8 cellular contexts compared by ENCODE assay signal in the genomic region with DNA sequence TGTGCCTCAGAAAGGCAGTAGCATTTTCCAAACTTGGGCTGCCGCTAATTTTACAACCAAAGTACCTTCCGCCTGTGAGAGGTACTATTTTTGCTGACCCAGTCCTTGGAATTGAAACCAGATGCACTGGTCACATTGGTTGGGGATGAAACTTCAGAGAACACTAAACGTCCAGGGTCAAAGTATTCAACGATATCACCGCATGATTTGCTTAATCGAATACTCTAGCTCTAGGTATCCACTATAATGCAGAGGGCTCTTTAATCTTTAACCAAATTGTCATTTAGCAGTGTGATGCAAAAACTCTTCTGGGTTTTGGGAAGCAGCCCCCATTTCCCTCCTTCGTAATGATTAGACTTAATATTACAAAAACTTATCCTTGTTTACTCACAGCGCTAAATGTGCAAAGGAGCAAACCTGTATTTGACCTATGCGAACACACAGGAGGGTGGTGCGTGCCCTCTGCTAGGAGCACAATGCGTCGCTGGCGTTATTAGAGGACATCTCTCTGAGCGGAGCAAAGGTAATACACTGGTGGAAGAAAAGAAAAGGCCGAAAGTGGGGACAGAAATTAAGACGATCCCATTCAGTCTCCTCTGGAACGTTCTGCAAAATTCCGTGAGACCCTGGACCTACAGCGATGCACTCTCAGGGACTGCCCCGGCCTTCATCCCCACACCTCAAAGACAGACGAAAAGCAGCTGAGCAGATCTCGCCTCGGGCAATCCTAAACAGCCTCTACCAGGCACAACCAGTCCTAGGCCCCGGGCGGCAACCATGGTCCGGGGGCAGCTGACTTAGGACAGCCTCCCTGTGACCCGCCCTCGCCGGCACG. TPM values are rescaled to one million over a fixed set of nuclear protein-coding genes. Genes with fewer than 3 reads are reported as not detected.
DNase-seq lines count a peak whose midpoint lies in the region; ATAC-seq, FAIRE-seq and TF ChIP-seq lines count a peak whose summit lies in the region.

No MANE protein-coding gene starts in this region.

- H3K27me3 Mint-ChIP-seq in Calu3 (ENCODE audit: unreplicated experiment) (no peaks in the 10 kb centered on the region), osteocyte (ENCODE audit: unreplicated experiment) (no peaks in the 10 kb centered on the region)

- intact Hi-C loops in Calu3 (cut with micrococcal nuclease; ENCODE audit: unreplicated experiment), result loop anchor here (2.0 to 5.0 kb wide), 3 partner anchors 23 to 115 kb away; no protein-coding TSS in a partner anchor

- peak overlapping the region; percentile 84 for H2AFZ ChIP-seq in OCI-LY3 (ENCODE audit: low read depth, low read length)

- H3K4me1 ChIP-seq in OCI-LY3 (ENCODE audit: low read length), result peaks cover 4% of the 10 kb centered on the region; the same call in 1 of the 2 replicates

- TF ChIP-seq CTCF in Calu3 (IDR thresholded peaks at IDR 0.05; ENCODE audit: unreplicated experiment), result no peak
- no peak for TF ChIP-seq CTCF in OCI-LY3 (IDR thresholded peaks at IDR 0.05; ENCODE audit: low read depth, low read length)
- TF ChIP-seq CTCF in epithelial cell of proximal tubule (conservative IDR thresholded peaks at IDR 0.05; ENCODE audit: low read depth, low read length), result no peak
- TF ChIP-seq CTCF in osteocyte (IDR thresholded peaks at IDR 0.05), result no peak
- no peak for TF ChIP-seq CTCF in D721Med (IDR thresholded peaks at IDR 0.05; ENCODE audit: insufficient read depth, missing control alignments)

- H3K9me3 Mint-ChIP-seq in Calu3 (ENCODE audit: low read depth, unreplicated experiment) (no peaks in the 10 kb centered on the region), osteocyte (ENCODE audit: unreplicated experiment) (no peaks in the 10 kb centered on the region)

- no peak for DNase-seq in Calu3
- no peak for DNase-seq in epithelial cell of proximal tubule (ENCODE audit: low read depth)
- no peak for DNase-seq in osteocyte (ENCODE audit: extremely low spot score, unreplicated experiment)
- no peak for DNase-seq in D721Med (ENCODE audit: insufficient read length, low spot score)
- DNase-seq in ecto neural progenitor cell (ENCODE audit: low spot score), result no peak
- no peak for DNase-seq in NK-92 treated with Interleukin-12 subunit alpha and Interleukin-12 subunit beta, amount 100 ng/mL, for 24 hours (lab: John Stamatoyannopoulos, UW)

- ATAC-seq in GM18907 (IDR thresholded peaks at IDR 0.05; ENCODE audit: unreplicated experiment), result no peak

- H3K4me3 ChIP-seq in OCI-LY3 (ENCODE audit: low read length), result peak overlapping the region; percentile 84
- H3K4me3 ChIP-seq in epithelial cell of proximal tubule (ENCODE audit: low read depth, low read length), result peak overlapping the region; percentile 80

- peak overlapping the region; percentile 74 for H3K27ac Mint-ChIP-seq in Calu3 (ENCODE audit: unreplicated experiment)
- peak overlapping the region; percentile 42 for H3K27ac Mint-ChIP-seq in osteocyte (ENCODE audit: unreplicated experiment)

- no peaks in the 10 kb centered on the region for H3K27me3 ChIP-seq in OCI-LY3 (ENCODE audit: low read depth, low read length)

- FAIRE-seq in D721Med (lab: Jason Lieb, UNC), result no peak

- CTCF ChIA-PET in Calu3 (lab: Charles Lee), result interaction anchor here (0.6 to 1.4 kb wide), 3 partner anchors 16 to 108 kb away, joined by 3 read pairs; no protein-coding TSS in a partner anchor

- peaks cover 51% of the 10 kb centered on the region for H3K36me3 Mint-ChIP-seq in Calu3 (ENCODE audit: insufficient read depth, unreplicated experiment)
- H3K36me3 Mint-ChIP-seq in osteocyte (ENCODE audit: unreplicated experiment), result no peaks in the 10 kb centered on the region

- BruUV-seq in Calu3 (replicated peaks; lab: Mats Ljungman, UMichigan), result no TSS peak

- H3K4me1 Mint-ChIP-seq in Calu3 (ENCODE audit: low read depth, unreplicated experiment) (peaks cover 49% of the 10 kb centered on the region), osteocyte (ENCODE audit: unreplicated experiment) (peaks cover 15% of the 10 kb centered on the region)

- no peaks in the 10 kb centered on the region for H4K20me1 ChIP-seq in OCI-LY3 (ENCODE audit: insufficient read depth, low read length)

- H3K4me2 ChIP-seq in OCI-LY3 (ENCODE audit: low read length), result peak overlapping the region; percentile 80

- peak overlapping the region; percentile 46; the same call in 1 of the 2 replicates for H3K9ac ChIP-seq in OCI-LY3 (ENCODE audit: low read length)

- H3K79me2 ChIP-seq in OCI-LY3 (ENCODE audit: low read length), result no peaks in the 10 kb centered on the region

- no peak overlapping the region for H3K27ac ChIP-seq in OCI-LY3 (ENCODE audit: low read length)

- no peaks in the 10 kb centered on the region for H3K9me3 ChIP-seq in OCI-LY3 (ENCODE audit: insufficient read depth, low read length)

- H3K36me3 ChIP-seq in OCI-LY3 (replicated peaks; ENCODE audit: low read depth, low read length), result no peaks in the 10 kb centered on the region

- H3K4me3 Mint-ChIP-seq in Calu3 (ENCODE audit: low read depth, unreplicated experiment), result peak overlapping the region; percentile 93
- H3K4me3 Mint-ChIP-seq in osteocyte (ENCODE audit: unreplicated experiment), result peak overlapping the region; percentile 70

RNA-seq across cellular contexts. Expression of a gene that starts 0.9 kb away (rescaled TPM):
- total RNA-seq in Calu3 (2022) (48.8 and 55.5 TPM in 2 replicates), epithelial cell of proximal tubule (3.9 and 10.8 TPM in 2 replicates), osteocyte (1.3 and 1.4 TPM in 2 replicates)
